ENCODE assay signal across 2 cellular contexts in genomic region chr19:20624560-20624959, GRCh38. TPM values are rescaled to one million over a fixed set of nuclear protein-coding genes. Genes with fewer than 3 reads are reported as not detected.
"Had no signal": no experiment of that assay in that cellular context is flagged by ENCODE, and none has a peak within 500 bp of the region (broad histone marks: within the 10 kb centered on the region; RNA-seq: fewer than 3 reads in every experiment).

No MANE protein-coding gene starts in this region.

RNA-seq across cellular contexts. Expression of gene ZNF626, which starts 36.8 kb away (rescaled TPM):
- total RNA-seq: MCF 10A, NCI-H460 had no signal

RNA-seq across cellular contexts. Expression of gene ZNF737, which starts 59.0 kb away (rescaled TPM):
- total RNA-seq: NCI-H460 had no signal
